Comparison of ENCODE assay signal across 8 cellular contexts in genomic region chrX:47361538-47362511, GRCh38. TPM values are rescaled to one million over a fixed set of nuclear protein-coding genes. Genes with fewer than 3 reads are reported as not detected.
DNase-seq lines count a peak whose midpoint lies in the region; ATAC-seq and TF ChIP-seq lines count a peak whose summit lies in the region.

No MANE protein-coding gene starts in this region.

- no peaks in the 10 kb centered on the region for H3K27me3 Mint-ChIP-seq in chondrocyte (ENCODE audit: low read depth)

- H3K27ac ChIP-seq in RWPE1, result peak overlapping the region; percentile 79

- H3K36me3 Mint-ChIP-seq in chondrocyte (ENCODE audit: low read depth), result no peaks in the 10 kb centered on the region

- peak overlapping the region; percentile 91 for H3K27ac Mint-ChIP-seq in chondrocyte (ENCODE audit: unreplicated experiment)

- peak; percentile 45 for TF ChIP-seq RAD21 in Ishikawa (IDR thresholded peaks at IDR 0.05; ENCODE audit: low read depth)

- peak overlapping the region; percentile 76 for H3K4me3 Mint-ChIP-seq in chondrocyte (ENCODE audit: unreplicated experiment)

- TF ChIP-seq CTCF in RWPE1 (conservative IDR thresholded peaks at IDR 0.05; ENCODE audit: low read depth) (no peak), chondrocyte (IDR thresholded peaks at IDR 0.05) (peak; percentile 56)

- H3K4me3 ChIP-seq in skeletal muscle cell (ENCODE audit: low read depth, low read length), result peak overlapping the region; percentile 41

- POLR2A ChIA-PET in RWPE1 (lab: Yijun Ruan, JAX; ENCODE audit: low non-redundant PET), result no interaction called here

- peak; percentile 90 for ATAC-seq in GM21786 (IDR thresholded peaks at IDR 0.05; ENCODE audit: unreplicated experiment)

- peak; percentile 62; the same call in 1 of the 2 replicates for TF ChIP-seq EP300 in Ishikawa (IDR thresholded peaks at IDR 0.05; ENCODE audit: borderline replicate concordance)

- DNase-seq in activated CD4-positive, CD25-positive, alpha-beta regulatory T cell treated with anti-CD3 and anti-CD28 coated beads, Interleukin-2, amount 50 U/mL, for 16 hours (ENCODE audit: low read depth, low spot score), result peak; percentile 7
- DNase-seq in activated CD4-positive, CD25-positive, alpha-beta regulatory T cell treated with anti-CD3 and anti-CD28 coated beads, Interleukin-2, amount 50 U/mL, for 72 hours, result no peak
- peak; percentile 88 for DNase-seq in RWPE1 (ENCODE audit: low spot score)
- DNase-seq in chondrocyte (ENCODE audit: low spot score), result no peak
- DNase-seq in inferior parietal cortex (ENCODE audit: extremely low spot score), result peak; percentile 79
- peak; percentile 90 for DNase-seq in skeletal muscle cell (ENCODE audit: low read depth)

- CTCF ChIA-PET in RWPE1 (lab: Yijun Ruan, JAX), result no interaction called here

- peaks cover 8% of the 10 kb centered on the region for H3K9me3 Mint-ChIP-seq in chondrocyte (ENCODE audit: low read depth)

- H3K4me1 Mint-ChIP-seq in chondrocyte (ENCODE audit: low read depth), result peaks cover 15% of the 10 kb centered on the region

TF ChIP-seq in Ishikawa, 13 proteins besides CTCF, POLR2A, EP300 and RAD21:
- no peak for TF ChIP-seq YY1 (IDR thresholded peaks at IDR 0.05; ENCODE audit: low read depth)
- TF ChIP-seq FOXM1 (IDR thresholded peaks at IDR 0.05; ENCODE audit: borderline replicate concordance, low read depth), result peak; percentile 41; the same call in 1 of the 2 replicates
- peak; percentile 36; the same call in 1 of the 2 replicates for TF ChIP-seq TCF12 (IDR thresholded peaks at IDR 0.05; ENCODE audit: low read depth)
- TF ChIP-seq TAF1 (IDR thresholded peaks at IDR 0.05; ENCODE audit: low read depth), result no peak

RNA-seq across cellular contexts. Expression of gene ZNF157, which starts 8.6 kb away (rescaled TPM):
- 0.15 to 0.22 TPM in 2 of 3 replicates, not detected in the other for total RNA-seq in chondrocyte

Comparison
In these comparisons a context has a peak if more than half of its experiments do, and no peak if none do; other contexts are left out.
1. DNase-seq: peak in activated CD4-positive, CD25-positive, alpha-beta regulatory T cell treated with anti-CD3 and anti-CD28 coated beads, Interleukin-2, amount 50 U/mL, for 16 hours (single experiment), RWPE1 (single experiment), inferior parietal cortex (single experiment) and skeletal muscle cell (single experiment); none in activated CD4-positive, CD25-positive, alpha-beta regulatory T cell treated with anti-CD3 and anti-CD28 coated beads, Interleukin-2, amount 50 U/mL, for 72 hours (single experiment) and chondrocyte (single experiment).